In the genomic region with DNA sequence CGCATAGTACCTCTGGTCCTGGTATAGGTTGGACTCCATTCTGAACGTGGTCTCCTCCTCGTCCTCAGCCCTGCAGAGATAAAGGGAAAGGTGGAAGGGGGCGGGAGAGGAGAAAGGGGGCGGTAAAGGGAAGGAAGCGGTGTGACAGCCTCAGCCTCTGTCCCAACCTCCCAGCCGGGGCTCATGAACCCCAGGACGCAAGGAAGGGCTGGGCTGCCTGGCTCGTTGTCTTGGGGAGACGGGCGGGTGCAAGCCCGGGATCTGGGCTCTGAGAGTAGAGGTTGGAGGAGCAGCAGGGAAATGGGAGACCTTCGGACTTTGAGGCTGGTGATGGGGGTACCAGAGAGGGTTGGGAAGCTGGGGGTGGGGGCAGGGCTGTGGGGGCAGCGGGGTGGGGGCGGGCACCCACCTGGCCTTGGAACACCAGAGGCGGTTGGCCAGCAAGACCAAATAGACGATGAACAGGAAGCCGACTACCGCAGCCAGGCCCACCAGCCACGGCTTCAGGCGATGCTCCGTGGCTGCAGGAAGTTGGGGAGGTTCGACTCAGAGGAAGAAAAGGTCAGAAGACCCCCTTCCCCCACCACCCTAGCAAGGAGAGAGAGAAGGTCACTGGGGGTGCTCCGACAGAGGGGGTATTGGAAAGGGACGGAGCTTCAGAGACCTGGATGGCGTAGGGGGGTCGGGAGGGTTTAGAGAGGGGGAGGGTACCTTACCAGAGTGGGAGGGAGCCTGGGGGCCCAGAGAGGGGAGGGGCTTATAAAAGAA, we compare ENCODE assay signal across 1 cellular context.
A peak's percentile ranks its signal among the peaks of the same experiment; 100 is the strongest.
TF ChIP-seq lines count a peak whose summit lies in the region.

No MANE protein-coding gene starts in this region.

TF ChIP-seq in K562, 482 proteins besides CTCF, POLR2A, EP300 and RAD21:
- TF ChIP-seq, protein P1, sequence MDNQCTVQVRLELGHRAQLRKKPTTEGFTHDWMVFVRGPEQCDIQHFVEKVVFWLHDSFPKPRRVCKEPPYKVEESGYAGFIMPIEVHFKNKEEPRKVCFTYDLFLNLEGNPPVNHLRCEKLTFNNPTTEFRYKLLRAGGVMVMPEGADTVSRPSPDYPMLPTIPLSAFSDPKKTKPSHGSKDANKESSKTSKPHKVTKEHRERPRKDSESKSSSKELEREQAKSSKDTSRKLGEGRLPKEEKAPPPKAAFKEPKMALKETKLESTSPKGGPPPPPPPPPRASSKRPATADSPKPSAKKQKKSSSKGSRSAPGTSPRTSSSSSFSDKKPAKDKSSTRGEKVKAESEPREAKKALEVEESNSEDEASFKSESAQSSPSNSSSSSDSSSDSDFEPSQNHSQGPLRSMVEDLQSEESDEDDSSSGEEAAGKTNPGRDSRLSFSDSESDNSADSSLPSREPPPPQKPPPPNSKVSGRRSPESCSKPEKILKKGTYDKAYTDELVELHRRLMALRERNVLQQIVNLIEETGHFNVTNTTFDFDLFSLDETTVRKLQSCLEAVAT (IDR thresholded peaks at IDR 0.05): no peak
- TF ChIP-seq EGR1 (conservative IDR thresholded peaks at IDR 0.05): peak; percentile 36; the same call in 1 of the 2 replicates
- no peak for TF ChIP-seq TEAD2 (tag; IDR thresholded peaks at IDR 0.05)
